In genomic region chr1:25817840-25818501, GRCh38 we compare ENCODE assay signal across 10 cellular contexts. TPM values are rescaled to one million over a fixed set of nuclear protein-coding genes. Genes with fewer than 3 reads are reported as not detected.
DNase-seq lines count a peak whose midpoint lies in the region; ATAC-seq and TF ChIP-seq lines count a peak whose summit lies in the region.
"Had no signal": no experiment of that assay in that cellular context is flagged by ENCODE, and none has a peak within 500 bp of the region (broad histone marks: within the 10 kb centered on the region; RNA-seq: fewer than 3 reads in every experiment).

No MANE protein-coding gene starts in this region.

- in situ Hi-C loops in gastrocnemius medialis (cut with MboI; ENCODE audit: low sequenced_read_pairs in 4 of 4) = no loop called here

- H3K36me3 ChIP-seq in NT2/D1 (ENCODE audit: insufficient read depth, insufficient read length, low read length) = peaks cover 42% of the 10 kb centered on the region
- H3K36me3 ChIP-seq in gastrocnemius medialis = peaks cover 0 to 40% of the 10 kb centered on the region in 2 donors
- H3K36me3 ChIP-seq: MG63 had no signal

- no peak for TF ChIP-seq CTCF in gastrocnemius medialis (IDR thresholded peaks at IDR 0.05 in 4 of 5, conservative IDR thresholded peaks at IDR 0.05 in 1 of 5)

- ATAC-seq in gastrocnemius medialis (no peak), GM18511 (IDR thresholded peaks at IDR 0.05; ENCODE audit: unreplicated experiment) (no peak)

- intact Hi-C loops in gastrocnemius medialis (cut with DNase I; ENCODE audit: low total_unique reads) = no loop called here

- no peak overlapping the region for H3K4me3 ChIP-seq in NT2/D1 (ENCODE audit: insufficient read length, low read depth)
- H3K4me3 ChIP-seq in gastrocnemius medialis = no peak overlapping the region

- no peak for TF ChIP-seq POLR2A in gastrocnemius medialis (IDR thresholded peaks at IDR 0.05)

- DNase-seq in NCI-H510A treated with DMSO at 0.1 percent for 48 hours (lab: John Stamatoyannopoulos, UW) (peak; percentile 52), NCI-H510A (lab: John Stamatoyannopoulos, UW) (no peak), NT2/D1 (ENCODE audit: low read depth, low spot score) (no peak), epithelial cell of prostate (ENCODE audit: low read depth, low spot score) (no peak), gastrocnemius medialis (peak in 1 of 2 donors; percentile 12), anterior cingulate cortex (lab: John Stamatoyannopoulos, UW) (no peak), NCI-H1436 treated with DMSO at 0.1 percent for 48 hours (lab: John Stamatoyannopoulos, UW) (no peak)
- DNase-seq: AML-193, MG63 had no signal

- H3K27me3 ChIP-seq in NT2/D1 (ENCODE audit: insufficient read depth, insufficient read length) = peaks cover 7% of the 10 kb centered on the region
- no peaks in the 10 kb centered on the region for H3K27me3 ChIP-seq in gastrocnemius medialis
- H3K27me3 ChIP-seq: MG63 had no signal

- H3K27ac ChIP-seq in epithelial cell of prostate (peak overlapping the region; percentile 90), gastrocnemius medialis (peak overlapping the region; percentile 39 to 99 (median 96))

- H3K9ac ChIP-seq in NT2/D1 (ENCODE audit: insufficient read length, low read depth) = peak overlapping the region; percentile 4

- H3K4me1 ChIP-seq in NT2/D1 (ENCODE audit: insufficient read depth, insufficient read length) = peaks cover 20% of the 10 kb centered on the region
- peaks cover 26 to 38% of the 10 kb centered on the region in 2 donors for H3K4me1 ChIP-seq in gastrocnemius medialis

- no peaks in the 10 kb centered on the region for H3K9me3 ChIP-seq in NT2/D1 (ENCODE audit: insufficient read depth, low read length)
- no peaks in the 10 kb centered on the region for H3K9me3 ChIP-seq in gastrocnemius medialis
- H3K9me3 ChIP-seq: MG63 had no signal

RNA-seq across cellular contexts. Expression of gene MTFR1L, which starts 1.8 kb away (rescaled TPM):
- total RNA-seq in gastrocnemius medialis = 100 to 1,000 TPM; 123 to 186 (median 170) TPM

RNA-seq across cellular contexts. Expression of gene SELENON, which starts 18.0 kb away (rescaled TPM):
- total RNA-seq in gastrocnemius medialis = 10 to 100 TPM; 20.0 to 51.0 (median 43.3) TPM

RNA-seq across cellular contexts. Expression of gene AUNIP, which starts 41.3 kb away (rescaled TPM):
- not detected for total RNA-seq in gastrocnemius medialis

RNA-seq across cellular contexts. Expression of gene PAQR7, which starts 57.5 kb away (rescaled TPM):
- 1 to 10 TPM; 1.4 to 3.7 (median 2.1) TPM for total RNA-seq in gastrocnemius medialis
